8 cellular contexts compared by ENCODE assay signal in genomic region chr1:39081266-39082139, GRCh38. TPM values are rescaled to one million over a fixed set of nuclear protein-coding genes. Genes with fewer than 3 reads are reported as not detected.
A peak's percentile ranks its signal among the peaks of the same experiment; 100 is the strongest.
DNase-seq lines count a peak whose midpoint lies in the region; ATAC-seq lines count a peak whose summit lies in the region.

No MANE protein-coding gene starts in this region.

- peak overlapping the region; percentile 61 for H3K4me3 ChIP-seq in SJCRH30
- H3K4me3 ChIP-seq in mesenchymal stem cell (ENCODE audit: insufficient read depth in 1 of 2, low read depth in 1 of 2, low read length in 2 of 2): peak overlapping the region; percentile 69 to 80
- H3K4me3 ChIP-seq in urinary bladder (ENCODE audit: low read depth, low read length): peak overlapping the region; percentile 64

- H3K4me3 Mint-ChIP-seq in T-helper 2 cell treated with Interferon-gamma antibody and Interleukin-4, amounts not matched to agents 5 μg/mL and 100 μg/mL, for 36 hours: no peak overlapping the region
- H3K4me3 Mint-ChIP-seq in dendritic cell treated with granulocyte-macrophage colony-stimulating factor and Interleukin-4, amounts not matched to agents 40 ng/mL and 50 ng/mL, for 4 days: peak overlapping the region; percentile 35

- no peak overlapping the region for H3K27ac Mint-ChIP-seq in T-helper 2 cell treated with Interferon-gamma antibody and Interleukin-4, amounts not matched to agents 5 μg/mL and 100 μg/mL, for 36 hours
- H3K27ac Mint-ChIP-seq in dendritic cell treated with granulocyte-macrophage colony-stimulating factor and Interleukin-4, amounts not matched to agents 40 ng/mL and 50 ng/mL, for 4 days: no peak overlapping the region

- no peak overlapping the region for H4K8ac ChIP-seq in mesenchymal stem cell (ENCODE audit: low read length)

- no peaks in the 10 kb centered on the region; the same call in 1 of the 2 replicates for H3K4me1 ChIP-seq in SJCRH30
- peaks cover 24% of the 10 kb centered on the region for H3K4me1 ChIP-seq in mesenchymal stem cell (ENCODE audit: control insufficient read depth, insufficient read depth, low read depth, low read length)
- peaks cover 3% of the 10 kb centered on the region for H3K4me1 ChIP-seq in urinary bladder (ENCODE audit: insufficient read depth)

- H2AFZ ChIP-seq in mesenchymal stem cell (ENCODE audit: low read depth, low read length): peak overlapping the region; percentile 10

- no peaks in the 10 kb centered on the region for H3K9me3 Mint-ChIP-seq in T-helper 2 cell treated with Interferon-gamma antibody and Interleukin-4, amounts not matched to agents 5 μg/mL and 100 μg/mL, for 36 hours
- no peaks in the 10 kb centered on the region for H3K9me3 Mint-ChIP-seq in dendritic cell treated with granulocyte-macrophage colony-stimulating factor and Interleukin-4, amounts not matched to agents 40 ng/mL and 50 ng/mL, for 4 days

- no peak overlapping the region for H2BK12ac ChIP-seq in mesenchymal stem cell (ENCODE audit: low read length in 2 of 2)

- H3K27ac ChIP-seq in SJCRH30 (no peak overlapping the region), mesenchymal stem cell (ENCODE audit: low read length, poor library complexity, severe bottlenecking) (no peak overlapping the region), urinary bladder (ENCODE audit: low read depth) (no peak overlapping the region)

- H3K27me3 ChIP-seq in SJCRH30 (peaks cover 22% of the 10 kb centered on the region; the same call in 1 of the 2 replicates), mesenchymal stem cell (ENCODE audit: control insufficient read depth in 1 of 2, insufficient read depth in 1 of 2, low read length in 2 of 2) (peaks cover 0 to 18% of the 10 kb centered on the region in 2 experiments)

- DNase-seq in T-helper 2 cell: peak in 3 of 5 experiments; percentile 5 to 23 (median 13)
- DNase-seq in T-helper 2 cell treated with Interferon-gamma antibody and Interleukin-4, amounts not matched to agents 5 μg/mL and 100 μg/mL, for 36 hours (ENCODE audit: low spot score): no peak
- no peak for DNase-seq in SJCRH30
- peak; percentile 22 for DNase-seq in mesenchymal stem cell

- H3K9ac ChIP-seq in mesenchymal stem cell (ENCODE audit: low read length): peak overlapping the region; percentile 64

- H2AK5ac ChIP-seq in mesenchymal stem cell (ENCODE audit: low read length, severe bottlenecking): no peak overlapping the region

- H2BK5ac ChIP-seq in mesenchymal stem cell (ENCODE audit: low read depth, low read length, poor library complexity, severe bottlenecking): no peak overlapping the region

- H3K14ac ChIP-seq in mesenchymal stem cell (ENCODE audit: low read length in 2 of 2): no peak overlapping the region

- H3K36me3 ChIP-seq in SJCRH30 (no peaks in the 10 kb centered on the region), mesenchymal stem cell (ENCODE audit: control insufficient read depth in 1 of 2, insufficient read depth in 2 of 2, low read depth in 1 of 2, low read length in 2 of 2) (peaks cover 0 to 12% of the 10 kb centered on the region in 2 experiments), urinary bladder (ENCODE audit: insufficient read depth) (no peaks in the 10 kb centered on the region)

- H3K27me3 Mint-ChIP-seq in T-helper 2 cell treated with Interferon-gamma antibody and Interleukin-4, amounts not matched to agents 5 μg/mL and 100 μg/mL, for 36 hours (ENCODE audit: low read depth): peaks cover 54% of the 10 kb centered on the region
- H3K27me3 Mint-ChIP-seq in dendritic cell treated with granulocyte-macrophage colony-stimulating factor and Interleukin-4, amounts not matched to agents 40 ng/mL and 50 ng/mL, for 4 days: peaks cover 48% of the 10 kb centered on the region

- peaks cover 6% of the 10 kb centered on the region for H3K4me1 Mint-ChIP-seq in T-helper 2 cell treated with Interferon-gamma antibody and Interleukin-4, amounts not matched to agents 5 μg/mL and 100 μg/mL, for 36 hours (ENCODE audit: low read depth)
- H3K4me1 Mint-ChIP-seq in dendritic cell treated with granulocyte-macrophage colony-stimulating factor and Interleukin-4, amounts not matched to agents 40 ng/mL and 50 ng/mL, for 4 days (ENCODE audit: low read depth): peaks cover 21% of the 10 kb centered on the region

- no peak overlapping the region for H3K4ac ChIP-seq in mesenchymal stem cell (ENCODE audit: low read depth in 1 of 2, low read length in 2 of 2)

- H3K9me3 ChIP-seq in SJCRH30 (replicated peaks) (no peaks in the 10 kb centered on the region), mesenchymal stem cell (ENCODE audit: control insufficient read depth, low read length) (no peaks in the 10 kb centered on the region)

- ATAC-seq in GM18867 (IDR thresholded peaks at IDR 0.05; ENCODE audit: unreplicated experiment) (no peak), HG03039 (IDR thresholded peaks at IDR 0.05; ENCODE audit: unreplicated experiment) (no peak)

- H2BK120ac ChIP-seq in mesenchymal stem cell (ENCODE audit: low read depth, low read length): no peak overlapping the region

- intact Hi-C loops in dendritic cell treated with granulocyte-macrophage colony-stimulating factor and Interleukin-4, amounts not matched to agents 40 ng/mL and 50 ng/mL, for 4 days (cut with micrococcal nuclease): loop anchor here (10.0 kb wide), 1 partner anchor 207 kb away; the partner anchor contains the start of gene MYCBP

- WGBS in mesenchymal stem cell: 1% methylated on average over 90 of the region's 117 CpGs
- WGBS in urinary bladder: under 1% methylated on average over 117 of the region's 117 CpGs

- H3K23ac ChIP-seq in mesenchymal stem cell (ENCODE audit: low read length in 2 of 2): no peak overlapping the region

- H3K36me3 Mint-ChIP-seq in T-helper 2 cell treated with Interferon-gamma antibody and Interleukin-4, amounts not matched to agents 5 μg/mL and 100 μg/mL, for 36 hours (ENCODE audit: low read depth): no peaks in the 10 kb centered on the region
- H3K36me3 Mint-ChIP-seq in dendritic cell treated with granulocyte-macrophage colony-stimulating factor and Interleukin-4, amounts not matched to agents 40 ng/mL and 50 ng/mL, for 4 days (ENCODE audit: low read depth): no peaks in the 10 kb centered on the region

- H2BK15ac ChIP-seq in mesenchymal stem cell (ENCODE audit: low read depth, poor library complexity, severe bottlenecking): no peak overlapping the region

- H4K91ac ChIP-seq in mesenchymal stem cell (ENCODE audit: low read length): no peak overlapping the region

- no peak overlapping the region for H3K18ac ChIP-seq in mesenchymal stem cell (ENCODE audit: low read depth in 1 of 2, low read length in 2 of 2)

- peak overlapping the region; percentile 99 for H3K4me2 ChIP-seq in mesenchymal stem cell (ENCODE audit: low read length, poor library complexity, severe bottlenecking)

- H3K79me1 ChIP-seq in mesenchymal stem cell (replicated peaks; ENCODE audit: low read length, poor library complexity, severe bottlenecking): peaks cover 15% of the 10 kb centered on the region

RNA-seq across cellular contexts. Expression of gene NDUFS5, which starts 55.4 kb away (rescaled TPM):
- total RNA-seq in SJCRH30 (2014; rRNA removed; shearing (Covaris generic)): 696 and 701 TPM in 2 replicates
- polyA plus RNA-seq in mesenchymal stem cell (2013, experiment 1 of 2): 630 TPM
- 643 TPM for polyA plus RNA-seq in mesenchymal stem cell (2013, experiment 2 of 2)
- 368 TPM for total RNA-seq in urinary bladder
- 552 TPM for polyA plus RNA-seq in urinary bladder

Comparison
In these comparisons a context has a peak if more than half of its experiments do, and no peak if none do; other contexts are left out.
1. DNase-seq: peak in T-helper 2 cell (3 of 5) and mesenchymal stem cell (single experiment); none in T-helper 2 cell treated with Interferon-gamma antibody and Interleukin-4, amounts not matched to agents 5 μg/mL and 100 μg/mL, for 36 hours (single experiment) and SJCRH30 (0 of 2).
2. Peak in every context shown above with its lines, with median percentiles within 50 percentile points of each other: H3K4me3 ChIP-seq.